In genomic region chr6:3379482-3380060, GRCh38 we compare ENCODE assay signal across 1 cellular context.
TF ChIP-seq lines count a peak whose summit lies in the region.

No MANE protein-coding gene starts in this region.

TF ChIP-seq in K562, 482 proteins besides CTCF, POLR2A, EP300 and RAD21 (continued from another document):
- TF ChIP-seq MGA (IDR thresholded peaks at IDR 0.05) = peak; percentile 48
- peak; percentile 13; the same call in 1 of the 2 replicates for TF ChIP-seq CBFA2T3 (IDR thresholded peaks at IDR 0.05)
- TF ChIP-seq BHLHE40 (IDR thresholded peaks at IDR 0.05; ENCODE audit: low read length) = peak; percentile 81
- no peak for TF ChIP-seq SLC30A9 (CRISPR knock-in tag; IDR thresholded peaks at IDR 0.05)
- TF ChIP-seq CEBPB (tag; IDR thresholded peaks at IDR 0.05) = peak; percentile 39
- TF ChIP-seq TAF15 (IDR thresholded peaks at IDR 0.05; ENCODE audit: low read depth, low read length) = no peak
- TF ChIP-seq KDM1A (IDR thresholded peaks at IDR 0.05) = peak in 1 of 2 experiments; percentile 30; a peak in 1 of 4 replicates
- TF ChIP-seq MCM7 (IDR thresholded peaks at IDR 0.05) = no peak
